ENCODE assay signal across 1 cellular context in the genomic region with DNA sequence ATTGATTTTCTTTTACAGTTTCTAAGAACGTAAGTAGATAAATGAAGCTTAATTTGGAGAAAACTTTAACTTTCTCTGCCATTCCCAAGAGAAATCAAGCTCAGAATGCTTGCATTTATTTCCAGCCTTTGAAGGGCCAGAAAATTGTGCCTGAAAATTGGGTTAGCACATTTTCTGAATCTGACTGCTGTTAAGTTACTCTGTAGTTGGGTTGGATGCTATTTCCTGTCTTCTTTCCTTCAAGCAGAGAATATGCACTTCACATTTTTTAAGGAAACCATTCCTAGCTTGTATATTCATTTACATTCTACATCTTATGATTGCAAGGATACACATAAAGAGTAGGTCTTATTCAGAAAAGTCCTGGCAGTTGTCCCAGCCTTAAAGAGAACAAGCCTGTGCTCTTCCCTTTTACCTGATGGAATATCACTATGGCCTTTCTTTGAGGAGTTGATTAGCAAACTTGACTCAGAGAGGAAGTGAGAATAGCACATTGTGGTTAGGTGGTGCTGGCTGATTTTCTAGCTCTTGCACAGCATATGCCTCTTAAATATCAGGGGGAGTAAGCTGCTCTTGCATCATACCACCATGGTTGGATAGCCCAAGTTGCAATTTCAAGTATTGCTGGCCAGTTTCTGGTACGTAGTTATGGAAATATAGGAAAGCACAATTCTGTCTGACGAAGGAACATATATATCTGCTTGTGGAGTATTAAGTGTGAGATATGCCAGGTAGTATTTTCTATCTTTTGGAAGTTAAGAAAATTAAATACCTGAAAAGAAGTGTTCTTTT.
A peak's percentile ranks its signal among the peaks of the same experiment; 100 is the strongest.
TF ChIP-seq lines count a peak whose summit lies in the region.

No MANE protein-coding gene starts in this region.

TF ChIP-seq in HCT116, 20 proteins besides CTCF, POLR2A, EP300 and RAD21 (continued from another document):
- TF ChIP-seq MAX (IDR thresholded peaks at IDR 0.05) (0 out of 2 replicates have a peak, but pooled peaks have one; percentile 23), ZNF274 (IDR thresholded peaks at IDR 0.05; ENCODE audit: low read depth, low read length) (no peak), CEBPB (IDR thresholded peaks at IDR 0.05; ENCODE audit: low read depth) (0 out of 2 replicates have a peak, but pooled peaks have one; percentile 42), FOSL1 (IDR thresholded peaks at IDR 0.05; ENCODE audit: low read depth) (no peak), CBX3 (IDR thresholded peaks at IDR 0.05; ENCODE audit: low read depth) (no peak), REST (IDR thresholded peaks at IDR 0.05; ENCODE audit: low read depth) (no peak), SP1 (IDR thresholded peaks at IDR 0.05; ENCODE audit: low read depth) (no peak), SIN3A (IDR thresholded peaks at IDR 0.05; ENCODE audit: low read depth) (no peak)
